Comparison of ENCODE assay signal across 12 cellular contexts in genomic region chr2:1653137-1653789, GRCh38.
DNase-seq lines count a peak whose midpoint lies in the region; ATAC-seq and TF ChIP-seq lines count a peak whose summit lies in the region.
"Had no signal": no experiment of that assay in that cellular context is flagged by ENCODE, and none has a peak within 500 bp of the region (broad histone marks: within the 10 kb centered on the region; RNA-seq: fewer than 3 reads in every experiment).

No MANE protein-coding gene starts in this region.

- H3K4me1 Mint-ChIP-seq in naive thymus-derived CD8-positive, alpha-beta T cell: peaks cover 0 to 4% (median 0%) of the 10 kb centered on the region in 4 donors
- H3K4me1 Mint-ChIP-seq in activated T-helper 17 cell treated with anti-CD3 and anti-CD28 coated beads, Interleukin-2, amount 50 U/mL, for 72 hours: no peaks in the 10 kb centered on the region
- H3K4me1 Mint-ChIP-seq in progenitor cell of endocrine pancreas (ENCODE audit: low read depth): no peaks in the 10 kb centered on the region

- TF ChIP-seq POLR2A in body of pancreas (IDR thresholded peaks at IDR 0.05): no peak
- TF ChIP-seq POLR2A in gastrocnemius medialis (IDR thresholded peaks at IDR 0.05): no peak

- POLR2A ChIA-PET in naive thymus-derived CD8-positive, alpha-beta T cell (lab: Charles Lee): interaction anchor here (0.6 kb wide), 1 partner anchor 915 kb away, joined by 3 read pairs; no protein-coding TSS in a partner anchor

- H3K27ac Mint-ChIP-seq in naive thymus-derived CD8-positive, alpha-beta T cell: no peak overlapping the region
- no peak overlapping the region for H3K27ac Mint-ChIP-seq in activated T-helper 17 cell treated with anti-CD3 and anti-CD28 coated beads, Interleukin-2, amount 50 U/mL, for 72 hours
- H3K27ac Mint-ChIP-seq in progenitor cell of endocrine pancreas: no peak overlapping the region

- peak; percentile 54 for ATAC-seq in body of pancreas
- peak; percentile 69 to 83 for ATAC-seq in gastrocnemius medialis
- no peak for ATAC-seq in naive thymus-derived CD8-positive, alpha-beta T cell
- ATAC-seq in activated T-helper 17 cell treated with anti-CD3 and anti-CD28 coated beads, Interleukin-2, amount 50 U/mL, for 72 hours (replicated peaks): no peak
- ATAC-seq in GM19035 (IDR thresholded peaks at IDR 0.05; ENCODE audit: unreplicated experiment): no peak

- H3K4me3 ChIP-seq in body of pancreas: no peak overlapping the region
- H3K4me3 ChIP-seq in right atrium auricular region: no peak overlapping the region
- H3K4me3 ChIP-seq in gastrocnemius medialis: no peak overlapping the region
- H3K4me3 ChIP-seq: cardiac muscle cell had no signal

- DNase-seq in GM04504 (ENCODE audit: low read depth) (peak; percentile 95), body of pancreas (peak; percentile 29 to 37 (median 36)), right atrium auricular region (ENCODE audit: low spot score) (peak; percentile 95), gastrocnemius medialis (peak; percentile 36 to 71), progenitor cell of endocrine pancreas (ENCODE audit: low spot score, unreplicated experiment) (no peak)
- DNase-seq in naive thymus-derived CD8-positive, alpha-beta T cell: no peak
- DNase-seq: H7, NCI-H1105, T-helper 1 cell had no signal

- H3K4me3 Mint-ChIP-seq in naive thymus-derived CD8-positive, alpha-beta T cell: no peak overlapping the region
- no peak overlapping the region for H3K4me3 Mint-ChIP-seq in activated T-helper 17 cell treated with anti-CD3 and anti-CD28 coated beads, Interleukin-2, amount 50 U/mL, for 72 hours
- H3K4me3 Mint-ChIP-seq in progenitor cell of endocrine pancreas (ENCODE audit: low read depth): no peak overlapping the region

- H3K27ac ChIP-seq in body of pancreas (peak overlapping the region in 2 of 4 donors; percentile 10 to 15), right atrium auricular region (peak overlapping the region; percentile 68 to 76), gastrocnemius medialis (peak overlapping the region; percentile 20 to 54 (median 42))
- H3K27ac ChIP-seq: cardiac muscle cell had no signal

- TF ChIP-seq CTCF in body of pancreas (IDR thresholded peaks at IDR 0.05) (no peak), right atrium auricular region (IDR thresholded peaks at IDR 0.05) (no peak), gastrocnemius medialis (IDR thresholded peaks at IDR 0.05 in 4 of 5, conservative IDR thresholded peaks at IDR 0.05 in 1 of 5) (no peak), progenitor cell of endocrine pancreas (IDR thresholded peaks at IDR 0.05; ENCODE audit: unreplicated experiment) (no peak)

- H3K36me3 ChIP-seq in body of pancreas (replicated peaks in 1 of 2; ENCODE audit: insufficient read depth in 1 of 2, low read depth in 2 of 2): no peaks in the 10 kb centered on the region
- H3K36me3 ChIP-seq in right atrium auricular region: peaks cover 11% of the 10 kb centered on the region
- no peaks in the 10 kb centered on the region for H3K36me3 ChIP-seq in gastrocnemius medialis

- in situ Hi-C loops in gastrocnemius medialis (cut with MboI; ENCODE audit: low sequenced_read_pairs in 4 of 4): no loop called here

- no peaks in the 10 kb centered on the region for H3K36me3 Mint-ChIP-seq in naive thymus-derived CD8-positive, alpha-beta T cell
- no peaks in the 10 kb centered on the region for H3K36me3 Mint-ChIP-seq in activated T-helper 17 cell treated with anti-CD3 and anti-CD28 coated beads, Interleukin-2, amount 50 U/mL, for 72 hours (ENCODE audit: low read depth)
- peaks cover 32% of the 10 kb centered on the region for H3K36me3 Mint-ChIP-seq in progenitor cell of endocrine pancreas (ENCODE audit: insufficient read depth)

- H3K4me1 ChIP-seq in body of pancreas (no peaks in the 10 kb centered on the region), right atrium auricular region (peaks cover 0 to 35% of the 10 kb centered on the region in 2 donors), gastrocnemius medialis (no peaks in the 10 kb centered on the region)

- peaks cover 0 to 14% (median 12%) of the 10 kb centered on the region in 5 donors for H3K27me3 Mint-ChIP-seq in naive thymus-derived CD8-positive, alpha-beta T cell
- H3K27me3 Mint-ChIP-seq in activated T-helper 17 cell treated with anti-CD3 and anti-CD28 coated beads, Interleukin-2, amount 50 U/mL, for 72 hours: peaks cover 4% of the 10 kb centered on the region
- no peaks in the 10 kb centered on the region for H3K27me3 Mint-ChIP-seq in progenitor cell of endocrine pancreas

- intact Hi-C loops in body of pancreas (cut with DNase I) (no loop called here), gastrocnemius medialis (cut with DNase I; ENCODE audit: low total_unique reads) (loop anchor here (2.0 to 10.0 kb wide), 4 partner anchors 39 to 162 kb away; no protein-coding TSS in a partner anchor)

- H3K27me3 ChIP-seq in body of pancreas (no peaks in the 10 kb centered on the region), right atrium auricular region (no peaks in the 10 kb centered on the region), gastrocnemius medialis (peaks cover 0 to 9% (median 5%) of the 10 kb centered on the region in 3 donors)
- H3K27me3 ChIP-seq: cardiac muscle cell had no signal

- 72 to 78% methylated on average over 20 of the region's 20 CpGs for WGBS in body of pancreas, 2 donors

- H3K9me3 Mint-ChIP-seq in naive thymus-derived CD8-positive, alpha-beta T cell: peaks cover 0 to 5% (median 0%) of the 10 kb centered on the region in 9 donors
- H3K9me3 Mint-ChIP-seq in activated T-helper 17 cell treated with anti-CD3 and anti-CD28 coated beads, Interleukin-2, amount 50 U/mL, for 72 hours: no peaks in the 10 kb centered on the region
- no peaks in the 10 kb centered on the region for H3K9me3 Mint-ChIP-seq in progenitor cell of endocrine pancreas (ENCODE audit: low read depth)

- no peaks in the 10 kb centered on the region for H3K9me3 ChIP-seq in body of pancreas
- H3K9me3 ChIP-seq in right atrium auricular region: no peaks in the 10 kb centered on the region
- no peaks in the 10 kb centered on the region for H3K9me3 ChIP-seq in gastrocnemius medialis

Comparison
In these comparisons a context has a peak if more than half of its experiments do, and no peak if none do; other contexts are left out.
1. DNase-seq: peak in GM04504 (single experiment), body of pancreas (4 of 4), right atrium auricular region (single experiment) and gastrocnemius medialis (2 of 2); none in naive thymus-derived CD8-positive, alpha-beta T cell (0 of 10) and progenitor cell of endocrine pancreas (single experiment).
2. ATAC-seq: peak in body of pancreas (single experiment) and gastrocnemius medialis (2 of 2); none in naive thymus-derived CD8-positive, alpha-beta T cell (0 of 2), activated T-helper 17 cell treated with anti-CD3 and anti-CD28 coated beads, Interleukin-2, amount 50 U/mL, for 72 hours (single experiment) and GM19035 (single experiment).